In the genomic region with DNA sequence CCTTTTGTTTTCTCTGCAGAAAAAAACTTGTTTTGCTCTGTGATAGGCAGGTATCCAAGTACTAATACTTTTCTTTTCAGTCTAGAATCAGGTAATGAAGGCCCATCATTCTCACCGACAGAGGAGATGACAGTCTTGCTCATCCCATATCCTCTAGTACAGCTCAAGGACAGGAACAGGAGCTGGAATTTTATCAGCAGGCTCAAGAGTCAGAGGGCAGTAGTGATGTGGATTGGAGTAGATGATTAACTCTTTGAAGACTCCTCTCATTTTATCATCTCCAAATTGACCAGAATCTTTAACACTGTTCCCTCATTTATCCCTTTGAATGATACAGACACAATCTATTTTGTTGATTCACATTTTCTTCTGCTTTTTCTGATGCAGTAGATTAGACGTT, we compare ENCODE assay signal across 21 cellular contexts.
"Had no signal": no experiment of that assay in that cellular context is flagged by ENCODE, and none has a peak within 500 bp of the region (broad histone marks: within the 10 kb centered on the region; RNA-seq: fewer than 3 reads in every experiment).

No MANE protein-coding gene starts in this region.

- H3K27ac Mint-ChIP-seq: IgD-negative memory B cell had no signal

- H3K4me1 ChIP-seq: SJSA1 had no signal

- H3K27ac ChIP-seq: KMS-11, SJSA1, SK-N-MC had no signal

- H3K27me3 ChIP-seq: SJSA1 had no signal

- H3K36me3 ChIP-seq: SJSA1 had no signal

- H3K4me1 Mint-ChIP-seq: IgD-negative memory B cell had no signal

- H3K9me3 Mint-ChIP-seq: IgD-negative memory B cell had no signal

- H3K4me3 Mint-ChIP-seq: IgD-negative memory B cell had no signal

- H3K36me3 Mint-ChIP-seq: IgD-negative memory B cell had no signal

- H3K27me3 Mint-ChIP-seq: IgD-negative memory B cell had no signal

- H3K9me3 ChIP-seq: SJSA1 had no signal

- DNase-seq: Kasumi-1, NCI-H1092, NCI-H1417 treated with DMSO at 0.1 percent for 48 hours, NCI-H146, NCI-H187, NCI-H2029, NCI-H2081 treated with DMSO at 0.1 percent for 48 hours, NCI-H2171, NCI-H446 treated with DMSO at 0.1 percent for 48 hours, NCI-H524 treated with DMSO at 0.1 percent for 48 hours, NCI-H69, NCI-H774, Right ventricle myocardium superior, RPMI8226, SIG-M5 had no signal

- H3K9ac ChIP-seq: KMS-11 had no signal

- FAIRE-seq: K562, RCC 7860 had no signal

- H3K4me2 ChIP-seq: KMS-11 had no signal

- H3K4me3 ChIP-seq: K562, SJSA1, SK-N-MC had no signal
